ENCODE assay signal across 24 cellular contexts in genomic region chrX:24487576-24487975, GRCh38.
"Had no signal": no experiment of that assay in that cellular context is flagged by ENCODE, and none has a peak within 500 bp of the region (broad histone marks: within the 10 kb centered on the region; RNA-seq: fewer than 3 reads in every experiment).

No MANE protein-coding gene starts in this region.

- H3K27ac ChIP-seq: dorsolateral prefrontal cortex, esophagus muscularis mucosa, gastroesophageal sphincter, left ventricle myocardium inferior, lower lobe of right lung, neural progenitor cell, ovary, stomach had no signal

- H3K4me1 ChIP-seq: esophagus muscularis mucosa, gastroesophageal sphincter, left ventricle myocardium inferior, lower lobe of right lung, stomach had no signal

- H3K36me3 ChIP-seq: esophagus muscularis mucosa, gastroesophageal sphincter, left ventricle myocardium inferior, lower lobe of right lung, neural progenitor cell, ovary, stomach had no signal

- H3K27me3 ChIP-seq: esophagus muscularis mucosa, gastroesophageal sphincter, neural progenitor cell, ovary had no signal

- H3K9me3 Mint-ChIP-seq: immature natural killer cell; memory B cell; mesothelial cell of epicardium; natural killer cell treated with Interleukin-12 subunit alpha and Interleukin-12 subunit beta and Interleukin-15 and Interleukin-18, amount 100 ng/mL, for 72 hours had no signal

- H3K9me3 ChIP-seq: esophagus muscularis mucosa, gastroesophageal sphincter, left ventricle myocardium inferior, lower lobe of right lung, ovary, stomach had no signal

- ATAC-seq: gastroesophageal sphincter; left cardiac atrium; lower lobe of right lung; natural killer cell treated with Interleukin-12 subunit alpha and Interleukin-12 subunit beta and Interleukin-15 and Interleukin-18, amount 100 ng/mL, for 72 hours; right cardiac atrium had no signal

- H3K27me3 Mint-ChIP-seq: memory B cell, progenitor cell of endocrine pancreas had no signal

- H3K4me3 Mint-ChIP-seq: immature natural killer cell; memory B cell; mesothelial cell of epicardium; natural killer cell treated with Interleukin-12 subunit alpha and Interleukin-12 subunit beta and Interleukin-15 and Interleukin-18, amount 100 ng/mL, for 72 hours; neural progenitor cell had no signal

- H3K27ac Mint-ChIP-seq: immature natural killer cell, memory B cell, mesothelial cell of epicardium, neural progenitor cell, progenitor cell of endocrine pancreas had no signal

- DNase-seq: cortex of kidney; dorsolateral prefrontal cortex; effector CD8-positive, alpha-beta T cell; immature natural killer cell; kidney; left cardiac atrium; left ventricle myocardium inferior; lower lobe of right lung; nucleus accumbens; ovary; right cardiac atrium; small intestine; stimulated activated CD4-positive, alpha-beta T cell treated with anti-CD3 and anti-CD28 coated beads, Interleukin-12 subunit alpha, Interleukin-12 subunit beta, amount 100 ng/mL, for 4 hours; stimulated activated naive CD4-positive, alpha-beta T cell; stomach; substantia nigra; trophoblast cell had no signal

- H3K4me3 ChIP-seq: dorsolateral prefrontal cortex, esophagus muscularis mucosa, gastroesophageal sphincter, left ventricle myocardium inferior, lower lobe of right lung, neural progenitor cell, ovary, stomach had no signal

- H3K36me3 Mint-ChIP-seq: immature natural killer cell; memory B cell; natural killer cell treated with Interleukin-12 subunit alpha and Interleukin-12 subunit beta and Interleukin-15 and Interleukin-18, amount 100 ng/mL, for 72 hours had no signal
